Comparison of ENCODE assay signal across 1 cellular context in the genomic region with DNA sequence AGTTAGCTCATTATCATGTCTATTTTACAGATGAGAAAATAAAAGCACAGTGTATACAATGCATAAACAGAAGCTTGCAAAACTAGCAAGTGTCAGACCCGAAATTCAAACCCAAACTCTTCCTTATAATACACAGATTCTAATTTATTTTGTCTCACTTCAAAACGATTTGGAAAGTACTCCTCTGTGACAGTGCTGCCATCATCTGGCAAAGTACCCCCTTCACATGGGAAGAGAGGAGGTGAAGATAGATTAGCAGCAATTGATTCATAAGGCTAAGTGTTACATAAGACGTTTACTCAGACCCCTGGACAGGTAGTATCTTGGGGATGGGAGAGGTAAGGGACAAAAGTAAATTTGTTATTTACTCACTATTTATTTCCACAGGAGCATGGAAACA.
TF ChIP-seq lines count a peak whose summit lies in the region.

No MANE protein-coding gene starts in this region.

TF ChIP-seq in Ishikawa, 13 proteins besides CTCF, POLR2A, EP300 and RAD21 (continued from another document):
- TF ChIP-seq, protein P1, sequence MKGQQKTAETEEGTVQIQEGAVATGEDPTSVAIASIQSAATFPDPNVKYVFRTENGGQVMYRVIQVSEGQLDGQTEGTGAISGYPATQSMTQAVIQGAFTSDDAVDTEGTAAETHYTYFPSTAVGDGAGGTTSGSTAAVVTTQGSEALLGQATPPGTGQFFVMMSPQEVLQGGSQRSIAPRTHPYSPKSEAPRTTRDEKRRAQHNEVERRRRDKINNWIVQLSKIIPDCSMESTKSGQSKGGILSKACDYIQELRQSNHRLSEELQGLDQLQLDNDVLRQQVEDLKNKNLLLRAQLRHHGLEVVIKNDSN (IDR thresholded peaks at IDR 0.05), result no peak
- TF ChIP-seq CEBPB (IDR thresholded peaks at IDR 0.05) (no peak), EGR1 (IDR thresholded peaks at IDR 0.05) (no peak), CREB1 (IDR thresholded peaks at IDR 0.05; ENCODE audit: low read depth) (no peak), YY1 (IDR thresholded peaks at IDR 0.05; ENCODE audit: low read depth) (no peak), TCF12 (IDR thresholded peaks at IDR 0.05; ENCODE audit: low read depth) (no peak)
- TF ChIP-seq, protein P2, sequence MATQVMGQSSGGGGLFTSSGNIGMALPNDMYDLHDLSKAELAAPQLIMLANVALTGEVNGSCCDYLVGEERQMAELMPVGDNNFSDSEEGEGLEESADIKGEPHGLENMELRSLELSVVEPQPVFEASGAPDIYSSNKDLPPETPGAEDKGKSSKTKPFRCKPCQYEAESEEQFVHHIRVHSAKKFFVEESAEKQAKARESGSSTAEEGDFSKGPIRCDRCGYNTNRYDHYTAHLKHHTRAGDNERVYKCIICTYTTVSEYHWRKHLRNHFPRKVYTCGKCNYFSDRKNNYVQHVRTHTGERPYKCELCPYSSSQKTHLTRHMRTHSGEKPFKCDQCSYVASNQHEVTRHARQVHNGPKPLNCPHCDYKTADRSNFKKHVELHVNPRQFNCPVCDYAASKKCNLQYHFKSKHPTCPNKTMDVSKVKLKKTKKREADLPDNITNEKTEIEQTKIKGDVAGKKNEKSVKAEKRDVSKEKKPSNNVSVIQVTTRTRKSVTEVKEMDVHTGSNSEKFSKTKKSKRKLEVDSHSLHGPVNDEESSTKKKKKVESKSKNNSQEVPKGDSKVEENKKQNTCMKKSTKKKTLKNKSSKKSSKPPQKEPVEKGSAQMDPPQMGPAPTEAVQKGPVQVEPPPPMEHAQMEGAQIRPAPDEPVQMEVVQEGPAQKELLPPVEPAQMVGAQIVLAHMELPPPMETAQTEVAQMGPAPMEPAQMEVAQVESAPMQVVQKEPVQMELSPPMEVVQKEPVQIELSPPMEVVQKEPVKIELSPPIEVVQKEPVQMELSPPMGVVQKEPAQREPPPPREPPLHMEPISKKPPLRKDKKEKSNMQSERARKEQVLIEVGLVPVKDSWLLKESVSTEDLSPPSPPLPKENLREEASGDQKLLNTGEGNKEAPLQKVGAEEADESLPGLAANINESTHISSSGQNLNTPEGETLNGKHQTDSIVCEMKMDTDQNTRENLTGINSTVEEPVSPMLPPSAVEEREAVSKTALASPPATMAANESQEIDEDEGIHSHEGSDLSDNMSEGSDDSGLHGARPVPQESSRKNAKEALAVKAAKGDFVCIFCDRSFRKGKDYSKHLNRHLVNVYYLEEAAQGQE (IDR thresholded peaks at IDR 0.05; ENCODE audit: low read depth), result no peak
- TF ChIP-seq, protein P3, sequence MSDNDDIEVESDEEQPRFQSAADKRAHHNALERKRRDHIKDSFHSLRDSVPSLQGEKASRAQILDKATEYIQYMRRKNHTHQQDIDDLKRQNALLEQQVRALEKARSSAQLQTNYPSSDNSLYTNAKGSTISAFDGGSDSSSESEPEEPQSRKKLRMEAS (IDR thresholded peaks at IDR 0.05), result no peak
